11 cellular contexts compared by ENCODE assay signal in the genomic region with DNA sequence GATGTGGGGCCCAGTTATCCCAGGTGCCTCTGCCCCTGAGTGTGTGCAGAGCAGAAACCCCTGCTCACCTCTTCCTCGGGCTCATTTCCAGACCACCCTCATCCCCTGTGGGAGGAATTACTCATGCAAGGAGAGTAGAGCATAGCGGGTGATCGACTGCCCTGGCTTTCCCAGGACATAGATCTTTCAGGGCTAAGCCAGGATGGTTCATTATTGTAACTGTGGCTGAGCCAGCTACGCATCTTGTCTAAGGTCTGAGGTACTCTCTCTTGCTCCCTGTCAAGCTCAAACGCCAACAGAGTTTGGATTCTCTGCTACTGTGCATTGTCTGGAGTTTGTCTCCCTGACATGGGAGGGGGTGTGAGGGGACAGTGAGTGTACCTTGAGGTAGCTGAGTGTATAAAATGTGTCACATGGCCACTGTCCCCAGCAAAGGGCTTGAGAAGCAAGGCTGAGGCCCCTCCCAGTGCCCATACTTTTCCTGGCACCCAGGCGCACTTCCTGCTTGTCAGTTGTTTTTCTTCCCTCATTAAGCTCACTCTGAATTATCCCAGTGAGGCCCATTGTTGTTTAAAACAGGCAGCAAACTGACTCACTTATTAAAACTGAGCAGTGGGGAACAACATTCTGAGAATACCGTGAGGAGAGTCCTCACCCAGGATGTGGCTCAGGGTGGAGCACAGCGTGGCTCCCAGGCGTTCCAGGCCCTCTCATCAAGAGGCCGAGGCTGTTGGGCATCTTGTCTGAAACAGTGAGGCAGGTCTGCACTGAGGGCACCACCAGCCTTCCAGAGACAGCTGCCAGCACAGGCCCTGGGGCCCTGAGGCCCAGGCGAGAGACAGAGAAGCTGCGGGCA.
DNase-seq lines count a peak whose midpoint lies in the region; ATAC-seq and TF ChIP-seq lines count a peak whose summit lies in the region.
"Had no signal": no experiment of that assay in that cellular context is flagged by ENCODE, and none has a peak within 500 bp of the region (broad histone marks: within the 10 kb centered on the region; RNA-seq: fewer than 3 reads in every experiment).

No MANE protein-coding gene starts in this region.

- 84% methylated on average over 10 of the region's 12 CpGs for WGBS in SK-N-SH (ENCODE audit: low lambda C conversion rate)
- 66% methylated on average over 12 of the region's 12 CpGs for WGBS in right cardiac atrium
- WGBS in suprapubic skin, result 53% methylated on average over 9 of the region's 12 CpGs

- H3K27me3 Mint-ChIP-seq in WTC11 (ENCODE audit: low read depth), result no peaks in the 10 kb centered on the region
- H3K27me3 Mint-ChIP-seq: stimulated activated naive CD8-positive, alpha-beta T cell treated with anti-CD3 and anti-CD28 coated beads, Interleukin-15, amount 100 ng/mL, for 72 hours had no signal

- H3K9ac ChIP-seq in SK-N-SH, result no peak overlapping the region; the same call in 1 of the 2 replicates

- no peak for TF ChIP-seq CTCF in SK-N-SH (IDR thresholded peaks at IDR 0.05)
- TF ChIP-seq CTCF in WTC11 (IDR thresholded peaks at IDR 0.05), result no peak
- TF ChIP-seq CTCF in suprapubic skin (IDR thresholded peaks at IDR 0.05), result no peak

- H3K4me1 ChIP-seq in SK-N-SH (ENCODE audit: control insufficient read depth in 1 of 2, insufficient read depth in 2 of 2, low read depth in 1 of 2, low read length in 1 of 2) (peaks cover 21 to 24% of the 10 kb centered on the region in 2 experiments; a peak in 3 of 4 replicates), right cardiac atrium (ENCODE audit: control insufficient read depth, insufficient read depth, low read length) (peaks cover 22% of the 10 kb centered on the region), suprapubic skin (peaks cover 59% of the 10 kb centered on the region)
- H3K4me1 ChIP-seq in effector memory CD4-positive, alpha-beta T cell (ENCODE audit: control insufficient read depth, insufficient read depth, low read length, poor library complexity, severe bottlenecking), result no peaks in the 10 kb centered on the region

- H3K27me3 ChIP-seq in SK-N-SH (ENCODE audit: insufficient read depth), result no peaks in the 10 kb centered on the region
- H3K27me3 ChIP-seq in right cardiac atrium (ENCODE audit: control insufficient read depth, insufficient read depth), result no peaks in the 10 kb centered on the region
- no peaks in the 10 kb centered on the region for H3K27me3 ChIP-seq in suprapubic skin
- H3K27me3 ChIP-seq in effector memory CD4-positive, alpha-beta T cell (replicated peaks; ENCODE audit: control insufficient read depth, insufficient read depth, low read length, poor library complexity, severe bottlenecking), result no peaks in the 10 kb centered on the region

- no peaks in the 10 kb centered on the region for H3K79me2 ChIP-seq in SK-N-SH (ENCODE audit: insufficient read depth)

- H3K36me3 Mint-ChIP-seq in WTC11, result no peaks in the 10 kb centered on the region

- H3K27ac ChIP-seq in SK-N-SH (ENCODE audit: low read depth in 2 of 2, low read length in 1 of 2), result peak overlapping the region in 1 of 2 experiments; percentile 64; a peak in 3 of 4 replicates
- peak overlapping the region; percentile 69 for H3K27ac ChIP-seq in right cardiac atrium (ENCODE audit: low read length)
- peak overlapping the region; percentile 64 for H3K27ac ChIP-seq in suprapubic skin
- no peak overlapping the region for H3K27ac ChIP-seq in effector memory CD4-positive, alpha-beta T cell (ENCODE audit: insufficient read depth, low read length, poor library complexity, severe bottlenecking)

- CTCF ChIA-PET in SK-N-SH (lab: Yijun Ruan, JAX), result interaction anchor here (0.8 to 1.1 kb wide), 4 partner anchors 12 to 192 kb away, joined by 3 read pairs; no protein-coding TSS in a partner anchor
- CTCF ChIA-PET in WTC11 (lab: Charles Lee), result interaction anchor here (0.7 to 3.0 kb wide), 6 partner anchors 27 to 406 kb away, joined by 3 to 14 read pairs (median 4); a partner anchor contains a TSS

- peak overlapping the region; percentile 30; the same call in 1 of the 2 replicates for H3K4me2 ChIP-seq in SK-N-SH

- H3K36me3 ChIP-seq in SK-N-SH (replicated peaks in 1 of 2; ENCODE audit: control insufficient read depth in 1 of 2, insufficient read depth in 2 of 2, low read length in 1 of 2) (no peaks in the 10 kb centered on the region), suprapubic skin (no peaks in the 10 kb centered on the region)
- H3K36me3 ChIP-seq in effector memory CD4-positive, alpha-beta T cell (ENCODE audit: control insufficient read depth, insufficient read depth, low read length), result no peaks in the 10 kb centered on the region

- ATAC-seq in SK-N-SH treated with all-trans-retinoic acid at 6 μM for 48 hours (no peak; the same call in 1 of the 3 replicates), WTC11 (peak; percentile 8), right cardiac atrium (no peak), HG02642 (IDR thresholded peaks at IDR 0.05; ENCODE audit: poor library complexity, unreplicated experiment) (no peak)
- ATAC-seq: activated naive CD8-positive, alpha-beta T cell treated with anti-CD3 and anti-CD28 coated beads, Interleukin-2, amount 50 U/mL, for 24 hours; stimulated activated naive CD8-positive, alpha-beta T cell treated with anti-CD3 and anti-CD28 coated beads, Interleukin-15, amount 100 ng/mL, for 72 hours had no signal

- no peaks in the 10 kb centered on the region for H4K20me1 ChIP-seq in SK-N-SH (ENCODE audit: insufficient read depth)

- intact Hi-C loops in right cardiac atrium (cut with DNase I), result no loop called here

- POLR2A ChIA-PET in SK-N-SH (lab: Yijun Ruan, JAX) (interaction anchor here (1.5 kb wide), 1 partner anchor 9 kb away, joined by 3 read pairs; no protein-coding TSS in a partner anchor), WTC11 (lab: Charles Lee) (no interaction called here)

- H3K4me3 Mint-ChIP-seq in WTC11, result no peak overlapping the region
- H3K4me3 Mint-ChIP-seq: activated naive CD8-positive, alpha-beta T cell treated with anti-CD3 and anti-CD28 coated beads, Interleukin-2, amount 50 U/mL, for 24 hours; stimulated activated naive CD8-positive, alpha-beta T cell treated with anti-CD3 and anti-CD28 coated beads, Interleukin-15, amount 100 ng/mL, for 72 hours had no signal

- no peak for DNase-seq in SK-N-SH
- no peak for DNase-seq in WTC11 (ENCODE audit: low spot score)
- peak in 2 of 3 donors; percentile 38 to 54 for DNase-seq in right cardiac atrium
- no peak for DNase-seq in suprapubic skin (ENCODE audit: low spot score in 2 of 2)
- DNase-seq in effector memory CD4-positive, alpha-beta T cell, result no peak
- no peak for DNase-seq in SKM-1 (lab: John Stamatoyannopoulos, UW; ENCODE audit: unreplicated experiment)
- DNase-seq: ACHN; activated naive CD8-positive, alpha-beta T cell treated with anti-CD3 and anti-CD28 coated beads, Interleukin-2, amount 50 U/mL, for 24 hours; stimulated activated naive CD8-positive, alpha-beta T cell treated with anti-CD3 and anti-CD28 coated beads, Interleukin-15, amount 100 ng/mL, for 72 hours had no signal

- TF ChIP-seq EP300 in SK-N-SH (IDR thresholded peaks at IDR 0.05; ENCODE audit: borderline replicate concordance in 1 of 2, low read depth in 1 of 2, low read length in 1 of 2) (no peak), suprapubic skin (IDR thresholded peaks at IDR 0.05) (no peak)

- no peak for TF ChIP-seq RAD21 in SK-N-SH (IDR thresholded peaks at IDR 0.05; ENCODE audit: low read length)

- H3K4me3 ChIP-seq in SK-N-SH (ENCODE audit: low read depth in 2 of 2, low read length in 1 of 2) (no peak overlapping the region), right cardiac atrium (ENCODE audit: low read length) (no peak overlapping the region), suprapubic skin (no peak overlapping the region)
- no peak overlapping the region for H3K4me3 ChIP-seq in effector memory CD4-positive, alpha-beta T cell (ENCODE audit: insufficient read depth, low read depth, low read length, poor library complexity, severe bottlenecking)

- no peaks in the 10 kb centered on the region for H3K9me3 Mint-ChIP-seq in WTC11
- H3K9me3 Mint-ChIP-seq: activated naive CD8-positive, alpha-beta T cell treated with anti-CD3 and anti-CD28 coated beads, Interleukin-2, amount 50 U/mL, for 24 hours; stimulated activated naive CD8-positive, alpha-beta T cell treated with anti-CD3 and anti-CD28 coated beads, Interleukin-15, amount 100 ng/mL, for 72 hours had no signal

- H3K9me2 ChIP-seq in SK-N-SH, result no peaks in the 10 kb centered on the region

- H3K27ac Mint-ChIP-seq in WTC11, result peak overlapping the region; percentile 57
- H3K27ac Mint-ChIP-seq: activated naive CD8-positive, alpha-beta T cell treated with anti-CD3 and anti-CD28 coated beads, Interleukin-2, amount 50 U/mL, for 24 hours had no signal

- H3K9me3 ChIP-seq in SK-N-SH (no peaks in the 10 kb centered on the region), right cardiac atrium (ENCODE audit: control insufficient read depth, low read length) (no peaks in the 10 kb centered on the region), suprapubic skin (no peaks in the 10 kb centered on the region)
- no peaks in the 10 kb centered on the region for H3K9me3 ChIP-seq in effector memory CD4-positive, alpha-beta T cell (ENCODE audit: control insufficient read depth, low read length)

- H3K4me1 Mint-ChIP-seq in WTC11, result peaks cover 42% of the 10 kb centered on the region
- H3K4me1 Mint-ChIP-seq: activated naive CD8-positive, alpha-beta T cell treated with anti-CD3 and anti-CD28 coated beads, Interleukin-2, amount 50 U/mL, for 24 hours; stimulated activated naive CD8-positive, alpha-beta T cell treated with anti-CD3 and anti-CD28 coated beads, Interleukin-15, amount 100 ng/mL, for 72 hours had no signal

- H3F3A ChIP-seq in SK-N-SH (replicated peaks; ENCODE audit: insufficient read depth), result no peaks in the 10 kb centered on the region

- H2AFZ ChIP-seq in SK-N-SH (ENCODE audit: low read depth), result peak overlapping the region; percentile 80; the same call in 1 of the 2 replicates

- TF ChIP-seq POLR2A in suprapubic skin (IDR thresholded peaks at IDR 0.05), result no peak

TF ChIP-seq in SK-N-SH, 30 proteins besides CTCF, POLR2A, EP300 and RAD21:
- no peak for TF ChIP-seq FOXM1 (IDR thresholded peaks at IDR 0.05; ENCODE audit: low read depth)
- TF ChIP-seq YY1 (IDR thresholded peaks at IDR 0.05; ENCODE audit: low read depth), result no peak
- TF ChIP-seq SMC3 (IDR thresholded peaks at IDR 0.05; ENCODE audit: low read depth, low read length), result no peak
- no peak for TF ChIP-seq GATA2 (CRISPR knock-in tag; IDR thresholded peaks at IDR 0.05)

TF ChIP-seq in WTC11, 78 proteins besides CTCF, POLR2A, EP300 and RAD21 (continues in another document):
- TF ChIP-seq, protein P1, sequence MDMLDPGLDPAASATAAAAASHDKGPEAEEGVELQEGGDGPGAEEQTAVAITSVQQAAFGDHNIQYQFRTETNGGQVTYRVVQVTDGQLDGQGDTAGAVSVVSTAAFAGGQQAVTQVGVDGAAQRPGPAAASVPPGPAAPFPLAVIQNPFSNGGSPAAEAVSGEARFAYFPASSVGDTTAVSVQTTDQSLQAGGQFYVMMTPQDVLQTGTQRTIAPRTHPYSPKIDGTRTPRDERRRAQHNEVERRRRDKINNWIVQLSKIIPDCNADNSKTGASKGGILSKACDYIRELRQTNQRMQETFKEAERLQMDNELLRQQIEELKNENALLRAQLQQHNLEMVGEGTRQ (CRISPR knock-in tag; IDR thresholded peaks at IDR 0.05), result peak; percentile 47
- TF ChIP-seq ZNF317 (CRISPR knock-in tag; IDR thresholded peaks at IDR 0.05; ENCODE audit: borderline replicate concordance, low read depth) (peak; percentile 85; the same call in 1 of the 2 replicates), TEAD1 (CRISPR knock-in tag; IDR thresholded peaks at IDR 0.05) (0 out of 2 replicates have a peak, but pooled peaks have one; percentile 18)

Comparison
In these comparisons a context has a peak if more than half of its experiments do, and no peak if none do; other contexts are left out.
1. DNase-seq: peak in right cardiac atrium (2 of 3); none in SK-N-SH (single experiment), WTC11 (single experiment), suprapubic skin (0 of 2), effector memory CD4-positive, alpha-beta T cell (0 of 3) and SKM-1 (single experiment).